ENCODE assay signal across 8 cellular contexts in genomic region chr2:197378494-197378972, GRCh38. TPM values are rescaled to one million over a fixed set of nuclear protein-coding genes. Genes with fewer than 3 reads are reported as not detected.
DNase-seq lines count a peak whose midpoint lies in the region; ATAC-seq and TF ChIP-seq lines count a peak whose summit lies in the region.

No MANE protein-coding gene starts in this region.

- ATAC-seq in DND-41 (ENCODE audit: insufficient read depth, low read depth) (peak; percentile 82), IMR-90 (ENCODE audit: low read depth) (peak; percentile 77), Panc1 (peak; percentile 83), HG02571 (IDR thresholded peaks at IDR 0.05; ENCODE audit: unreplicated experiment) (no peak)
- ATAC-seq in activated T-helper 17 cell treated with anti-CD3 and anti-CD28 coated beads, Interleukin-2, amount 50 U/mL, for 72 hours (replicated peaks) = peak; percentile 50

- H3K36me3 ChIP-seq in DND-41 (ENCODE audit: insufficient read depth, low read length) (no peaks in the 10 kb centered on the region), IMR-90 (ENCODE audit: control insufficient read depth, insufficient read depth, low read length) (no peaks in the 10 kb centered on the region), Panc1 (ENCODE audit: control insufficient read depth, insufficient read depth, low read length) (no peaks in the 10 kb centered on the region), osteoblast (ENCODE audit: insufficient read depth, low read length) (no peaks in the 10 kb centered on the region), thyroid gland (no peaks in the 10 kb centered on the region)

- H3K14ac ChIP-seq in IMR-90 (replicated peaks; ENCODE audit: low read depth, low read length) = peak overlapping the region; percentile 35; the same call in 1 of the 2 replicates

- dilution Hi-C loops in IMR-90 (cut with HindIII; ENCODE audit: low sequenced_read_pairs, unreplicated experiment) = no loop called here

- H2AK5ac ChIP-seq in IMR-90 (ENCODE audit: low read depth, low read length) = peak overlapping the region; percentile 32; the same call in 1 of the 2 replicates

- no peak overlapping the region for H3K4me3 ChIP-seq in DND-41 (ENCODE audit: low read depth in 1 of 2, low read length in 2 of 2)
- H3K4me3 ChIP-seq in IMR-90 (ENCODE audit: insufficient read depth, low read depth, low read length) = no peak overlapping the region
- H3K4me3 ChIP-seq in Panc1 (ENCODE audit: low read depth in 2 of 2, low read length in 2 of 2) = peak overlapping the region; percentile 2 to 41; a peak in 3 of 4 replicates
- no peak overlapping the region for H3K4me3 ChIP-seq in fibroblast of villous mesenchyme (ENCODE audit: low read depth, low read length)
- H3K4me3 ChIP-seq in osteoblast (ENCODE audit: insufficient read depth, low read length) = peak overlapping the region; percentile 69
- no peak overlapping the region for H3K4me3 ChIP-seq in thyroid gland (replicated peaks in 1 of 3)

- no peaks in the 10 kb centered on the region for H4K20me1 ChIP-seq in DND-41 (ENCODE audit: insufficient read depth, low read length)
- no peaks in the 10 kb centered on the region for H4K20me1 ChIP-seq in IMR-90 (ENCODE audit: insufficient read depth, low read length)
- H4K20me1 ChIP-seq in osteoblast (ENCODE audit: insufficient read depth, low read length) = no peaks in the 10 kb centered on the region

- H3K9me3 ChIP-seq in DND-41 (ENCODE audit: insufficient read depth, low read length, severe bottlenecking) = no peaks in the 10 kb centered on the region
- no peaks in the 10 kb centered on the region for H3K9me3 ChIP-seq in IMR-90 (ENCODE audit: control insufficient read depth, insufficient read depth, low read length)
- no peaks in the 10 kb centered on the region for H3K9me3 ChIP-seq in Panc1 (ENCODE audit: control insufficient read depth, insufficient read depth, low read depth, low read length)
- H3K9me3 ChIP-seq in osteoblast (ENCODE audit: low read depth, low read length) = no peaks in the 10 kb centered on the region
- no peaks in the 10 kb centered on the region for H3K9me3 ChIP-seq in thyroid gland

- H3K27ac ChIP-seq in DND-41 (ENCODE audit: low read length) = no peak overlapping the region
- no peak overlapping the region for H3K27ac ChIP-seq in IMR-90 (ENCODE audit: insufficient read depth, low read length)
- H3K27ac ChIP-seq in Panc1 (ENCODE audit: low read length) = no peak overlapping the region
- H3K27ac ChIP-seq in osteoblast (ENCODE audit: low read depth, low read length) = peak overlapping the region; percentile 41
- H3K27ac ChIP-seq in thyroid gland = no peak overlapping the region

- TF ChIP-seq CTCF in DND-41 (IDR thresholded peaks at IDR 0.05; ENCODE audit: borderline replicate concordance, extremely low read depth, low read length, poor library complexity, severe bottlenecking) = peak; percentile 84
- TF ChIP-seq CTCF in IMR-90 (conservative IDR thresholded peaks at IDR 0.05; ENCODE audit: low read depth, low read length) = peak; percentile 81
- TF ChIP-seq CTCF in Panc1 (IDR thresholded peaks at IDR 0.05) = peak; percentile 85
- peak; percentile 79 for TF ChIP-seq CTCF in fibroblast of villous mesenchyme (IDR thresholded peaks at IDR 0.05; ENCODE audit: insufficient read depth, low read depth, low read length)
- TF ChIP-seq CTCF in osteoblast (IDR thresholded peaks at IDR 0.05; ENCODE audit: extremely low read depth, low read depth, low read length) = peak; percentile 84
- peak; percentile 20 to 82 (median 69) for TF ChIP-seq CTCF in thyroid gland (IDR thresholded peaks at IDR 0.05)

- no peak overlapping the region for H2BK5ac ChIP-seq in IMR-90 (ENCODE audit: low read depth, low read length, poor library complexity, severe bottlenecking)

- peak overlapping the region; percentile 70 for H3K4ac ChIP-seq in IMR-90 (ENCODE audit: low read depth, low read length)

- H3K9ac ChIP-seq in DND-41 (ENCODE audit: low read depth, low read length) (no peak overlapping the region), IMR-90 (ENCODE audit: low read depth, low read length) (no peak overlapping the region)

- H3K9me3 Mint-ChIP-seq in activated T-helper 17 cell treated with anti-CD3 and anti-CD28 coated beads, Interleukin-2, amount 50 U/mL, for 72 hours = no peaks in the 10 kb centered on the region

- no peak for TF ChIP-seq POLR2A in IMR-90 (IDR thresholded peaks at IDR 0.05; ENCODE audit: low read depth, low read length)
- TF ChIP-seq POLR2A in thyroid gland (IDR thresholded peaks at IDR 0.05) = no peak

- H4K91ac ChIP-seq in IMR-90 (ENCODE audit: insufficient read depth, low read depth, low read length) = peak overlapping the region; percentile 16; the same call in 1 of the 2 replicates

- DNase-seq in DND-41 = peak; percentile 62
- peak; percentile 44 for DNase-seq in IMR-90
- DNase-seq in Panc1 (ENCODE audit: low read depth, low spot score) = peak; percentile 22
- DNase-seq in fibroblast of villous mesenchyme (ENCODE audit: low read depth) = peak; percentile 44
- peak; percentile 77 for DNase-seq in osteoblast (ENCODE audit: insufficient read length, low spot score, missing footprints)
- peak; percentile 28 to 53 for DNase-seq in thyroid gland

- peak; percentile 94 for TF ChIP-seq RAD21 in IMR-90 (IDR thresholded peaks at IDR 0.05; ENCODE audit: low read length)

- 43% methylated on average over 8 of the region's 11 CpGs; no CpG with 5 or more reads in 1 of the 2 experiments for WGBS in IMR-90 (ENCODE audit: extremely low coverage in 2 of 2, insufficient read length in 1 of 2), 2 experiments
- WGBS in thyroid gland, 2 donors = 32 to 42% methylated on average over 11 of the region's 11 CpGs

- no TSS peak for BruUV-seq in IMR-90 (replicated peaks; lab: Mats Ljungman, UMichigan)
- BruUV-seq in Panc1 (replicated peaks; lab: Mats Ljungman, UMichigan) = no TSS peak

- H3K27me3 Mint-ChIP-seq in activated T-helper 17 cell treated with anti-CD3 and anti-CD28 coated beads, Interleukin-2, amount 50 U/mL, for 72 hours = no peaks in the 10 kb centered on the region

- no peak overlapping the region for H4K5ac ChIP-seq in IMR-90 (ENCODE audit: low read depth, low read length)

- no peak overlapping the region for H3K23ac ChIP-seq in IMR-90 (ENCODE audit: low read depth, low read length)

- H2AFZ ChIP-seq in DND-41 (ENCODE audit: low read depth, low read length) (no peak overlapping the region), IMR-90 (replicated peaks; ENCODE audit: low read length, poor library complexity) (peak overlapping the region; percentile 87), osteoblast (ENCODE audit: low read length) (peak overlapping the region; percentile 91)

- no peaks in the 10 kb centered on the region; the same call in 1 of the 2 replicates for H3K9me1 ChIP-seq in IMR-90 (ENCODE audit: insufficient read depth, low read length)

- CTCF ChIA-PET in IMR-90 (lab: Yijun Ruan, JAX) = interaction anchor here (1.0 to 1.1 kb wide), 2 partner anchors 14 to 265 kb away, joined by 3 to 5 read pairs; no protein-coding TSS in a partner anchor
- CTCF ChIA-PET in Panc1 (lab: Charles Lee) = interaction anchor here (0.7 kb wide), 1 partner anchor 588 kb away, joined by 3 read pairs; no protein-coding TSS in a partner anchor

- H3K79me2 ChIP-seq in DND-41 (ENCODE audit: insufficient read depth, low read length) = no peaks in the 10 kb centered on the region
- H3K79me2 ChIP-seq in osteoblast (ENCODE audit: insufficient read depth, low read length) = no peaks in the 10 kb centered on the region

- H2BK15ac ChIP-seq in IMR-90 (ENCODE audit: low read depth, low read length) = no peak overlapping the region

- H3K4me1 ChIP-seq in DND-41 (ENCODE audit: insufficient read depth, low read length) (no peaks in the 10 kb centered on the region), IMR-90 (ENCODE audit: control insufficient read depth, insufficient read depth, low read length) (peaks cover 5% of the 10 kb centered on the region), Panc1 (ENCODE audit: control insufficient read depth, insufficient read depth, low read length) (no peaks in the 10 kb centered on the region), osteoblast (ENCODE audit: insufficient read depth, low read length) (peaks cover 15% of the 10 kb centered on the region), thyroid gland (no peaks in the 10 kb centered on the region)

- H3K4me3 Mint-ChIP-seq in activated T-helper 17 cell treated with anti-CD3 and anti-CD28 coated beads, Interleukin-2, amount 50 U/mL, for 72 hours = no peak overlapping the region

- peaks cover 15% of the 10 kb centered on the region for H3K4me1 Mint-ChIP-seq in activated T-helper 17 cell treated with anti-CD3 and anti-CD28 coated beads, Interleukin-2, amount 50 U/mL, for 72 hours

- H2AK9ac ChIP-seq in IMR-90 (replicated peaks; ENCODE audit: low read depth, low read length, poor library complexity) = peak overlapping the region; percentile 63

- intact Hi-C loops in IMR-90 (cut with micrococcal nuclease) = loop anchor here (1.0 to 10.0 kb wide), 7 partner anchors 66 to 584 kb away; partner anchors contain the start of genes ANKRD44, GTF3C3 and PGAP1
- intact Hi-C loops in Panc1 (cut with micrococcal nuclease; ENCODE audit: unreplicated experiment) = loop anchor here (1.0 to 5.0 kb wide), 4 partner anchors 188 to 366 kb away; no protein-coding TSS in a partner anchor
- intact Hi-C loops in thyroid gland (cut with DNase I) = loop anchor here (5.0 kb wide), 3 partner anchors 186 to 366 kb away; no protein-coding TSS in a partner anchor

- no peaks in the 10 kb centered on the region for H3K79me1 ChIP-seq in IMR-90 (ENCODE audit: low read depth in 1 of 2, low read length in 2 of 2)

- POLR2A ChIA-PET in IMR-90 (lab: Charles Lee; ENCODE audit: unreplicated experiment) (no interaction called here), Panc1 (lab: Charles Lee) (no interaction called here)

- H3K27me3 ChIP-seq in DND-41 (ENCODE audit: insufficient read depth, low read length, poor library complexity) (no peaks in the 10 kb centered on the region), IMR-90 (ENCODE audit: control insufficient read depth, insufficient read depth, low read length) (no peaks in the 10 kb centered on the region; the same call in 1 of the 2 replicates), Panc1 (ENCODE audit: control insufficient read depth, insufficient read depth, low read length) (no peaks in the 10 kb centered on the region), osteoblast (ENCODE audit: insufficient read depth, low read length) (no peaks in the 10 kb centered on the region), thyroid gland (no peaks in the 10 kb centered on the region)

- H4K8ac ChIP-seq in IMR-90 (ENCODE audit: low read depth in 2 of 2, low read length in 2 of 2) = peak overlapping the region in 1 of 2 experiments; percentile 41; a peak in 1 of 4 replicates

- no peak overlapping the region for H3K56ac ChIP-seq in IMR-90 (ENCODE audit: extremely low read depth, insufficient read depth, low read length)

- H3K27ac Mint-ChIP-seq in activated T-helper 17 cell treated with anti-CD3 and anti-CD28 coated beads, Interleukin-2, amount 50 U/mL, for 72 hours = no peak overlapping the region

- H3K36me3 Mint-ChIP-seq in activated T-helper 17 cell treated with anti-CD3 and anti-CD28 coated beads, Interleukin-2, amount 50 U/mL, for 72 hours (ENCODE audit: low read depth) = no peaks in the 10 kb centered on the region

- H2BK20ac ChIP-seq in IMR-90 (ENCODE audit: low read depth, low read length) = peak overlapping the region; percentile 86

- H3K4me2 ChIP-seq in DND-41 (ENCODE audit: insufficient read depth, low read length) = no peak overlapping the region
- H3K4me2 ChIP-seq in IMR-90 (ENCODE audit: low read depth, low read length) = no peak overlapping the region
- peak overlapping the region; percentile 95 for H3K4me2 ChIP-seq in osteoblast (ENCODE audit: insufficient read depth, low read length)

- in situ Hi-C loops in IMR-90 (cut with MboI; ENCODE audit: low sequenced_read_pairs) (no loop called here), Panc1 (cut with HindIII; ENCODE audit: low pct_unique_long_range_greater_than_20kb, low sequenced_read_pairs) (no loop called here)

- no peak overlapping the region for H3K18ac ChIP-seq in IMR-90 (ENCODE audit: low read depth, low read length)

- peak overlapping the region; percentile 89 for H2BK120ac ChIP-seq in IMR-90 (ENCODE audit: low read depth, low read length)

RNA-seq across cellular contexts. Expression of gene SF3B1, which starts 56.3 kb away (rescaled TPM):
- total RNA-seq in IMR-90 (2012; rRNA removed) (706 and 942 TPM in 2 replicates), Panc1 (2021; ENCODE audit: unreplicated experiment) (275 TPM), fibroblast of villous mesenchyme (185 and 247 TPM in 2 replicates), osteoblast (241 and 253 TPM in 2 replicates), thyroid gland (100 to 1,000 TPM; 297 to 948 (median 607) TPM)
- 213 and 326 TPM in 2 replicates for polyA plus RNA-seq in IMR-90 (2012; rRNA removed)
- 35.4 and 57.7 TPM in 2 replicates for polyA plus RNA-seq in IMR-90 (2012; cell fraction: cytosol; rRNA removed)
- 147 and 3,449 TPM in 2 replicates for polyA plus RNA-seq in IMR-90 (2012; cell fraction: nucleus; rRNA removed; ENCODE audit: low replicate concordance)
- 178 TPM for polyA plus RNA-seq in Panc1 (2012; ENCODE audit: insufficient read length)
- total RNA-seq in activated T-helper 17 cell treated with anti-CD3 and anti-CD28 coated beads, Interleukin-2, amount 50 U/mL, for 72 hours = 100 to 1,000 TPM; 273 to 277 TPM

Comparison
In these comparisons a context has a peak if more than half of its experiments do, and no peak if none do; other contexts are left out.
1. DNase-seq: peak in every context shown above with its lines; median percentile 77 in osteoblast; 62 in DND-41; 44 in IMR-90; 44 in fibroblast of villous mesenchyme; 40 in thyroid gland; 22 in Panc1.
2. H3K4me3 ChIP-seq: peak in Panc1 (2 of 2) and osteoblast (single experiment); none in DND-41 (0 of 2), IMR-90 (single experiment), fibroblast of villous mesenchyme (single experiment) and thyroid gland (0 of 3).
3. Peak in every context shown above with its lines, with median percentiles within 50 percentile points of each other: CTCF ChIP-seq.